ENCODE assay signal across 8 cellular contexts in genomic region chr17:74213897-74214386, GRCh38. TPM values are rescaled to one million over a fixed set of nuclear protein-coding genes. Genes with fewer than 3 reads are reported as not detected.
DNase-seq lines count a peak whose midpoint lies in the region; ATAC-seq and TF ChIP-seq lines count a peak whose summit lies in the region.

No MANE protein-coding gene starts in this region.

- CTCF ChIA-PET in AG04449 (lab: Yijun Ruan, JAX) = interaction anchor here (11.2 kb wide), 1 partner anchor 12 kb away, joined by 101 read pairs; the partner anchor contains the start of gene RPL38

- peaks cover 28% of the 10 kb centered on the region for H3K4me1 ChIP-seq in iPS-18a (ENCODE audit: control insufficient read depth, low read depth, low read length)

- H3K9me3 ChIP-seq in iPS-18a (ENCODE audit: control insufficient read depth, low read depth, low read length) = no peaks in the 10 kb centered on the region

- H3K4me3 Mint-ChIP-seq in HFFc6 = peak overlapping the region; percentile 50; the same call in 1 of the 2 replicates
- peak overlapping the region; percentile 86 for H3K4me3 Mint-ChIP-seq in activated naive CD8-positive, alpha-beta T cell
- H3K4me3 Mint-ChIP-seq in stimulated activated naive CD8-positive, alpha-beta T cell treated with anti-CD3 and anti-CD28 coated beads, Interleukin-15, Interleukin-2, amounts not matched to agents 100 ng/mL and 50 ng/mL, for 24 hours = peak overlapping the region; percentile 78

- peaks cover 18% of the 10 kb centered on the region for H3K36me3 Mint-ChIP-seq in HFFc6 (ENCODE audit: low read depth)
- peaks cover 10% of the 10 kb centered on the region for H3K36me3 Mint-ChIP-seq in activated naive CD8-positive, alpha-beta T cell
- peaks cover 24% of the 10 kb centered on the region for H3K36me3 Mint-ChIP-seq in stimulated activated naive CD8-positive, alpha-beta T cell treated with anti-CD3 and anti-CD28 coated beads, Interleukin-15, Interleukin-2, amounts not matched to agents 100 ng/mL and 50 ng/mL, for 24 hours (ENCODE audit: low read depth)

- H3K27ac Mint-ChIP-seq in HFFc6 = no peak overlapping the region
- H3K27ac Mint-ChIP-seq in activated naive CD8-positive, alpha-beta T cell = no peak overlapping the region
- H3K27ac Mint-ChIP-seq in stimulated activated naive CD8-positive, alpha-beta T cell treated with anti-CD3 and anti-CD28 coated beads, Interleukin-15, Interleukin-2, amounts not matched to agents 100 ng/mL and 50 ng/mL, for 24 hours = no peak overlapping the region

- TF ChIP-seq CTCF in AG04449 (IDR thresholded peaks at IDR 0.05; ENCODE audit: insufficient read depth, low read length, missing control alignments) (no peak), HFFc6 (IDR thresholded peaks at IDR 0.05) (no peak)

- ATAC-seq in HG02610 (IDR thresholded peaks at IDR 0.05; ENCODE audit: unreplicated experiment) = no peak

- no peaks in the 10 kb centered on the region for H3K9me3 Mint-ChIP-seq in HFFc6
- H3K9me3 Mint-ChIP-seq in activated naive CD8-positive, alpha-beta T cell (ENCODE audit: low read depth) = no peaks in the 10 kb centered on the region
- no peaks in the 10 kb centered on the region for H3K9me3 Mint-ChIP-seq in stimulated activated naive CD8-positive, alpha-beta T cell treated with anti-CD3 and anti-CD28 coated beads, Interleukin-15, Interleukin-2, amounts not matched to agents 100 ng/mL and 50 ng/mL, for 24 hours

- H3K36me3 ChIP-seq in iPS-18a (ENCODE audit: control insufficient read depth, low read depth, low read length) = peaks cover 14% of the 10 kb centered on the region

- peak overlapping the region; percentile 60 for H3K4me3 ChIP-seq in AG04449 (ENCODE audit: low read depth, low read length)
- peak overlapping the region; percentile 71 for H3K4me3 ChIP-seq in iPS-18a (ENCODE audit: low read length)

- no peak overlapping the region for H3K27ac ChIP-seq in iPS-18a (ENCODE audit: low read length)

- no peak for DNase-seq in AG04449 (ENCODE audit: low read depth, low spot score)
- DNase-seq in HFFc6 = no peak
- DNase-seq in GM19240 (ENCODE audit: insufficient read length, low spot score) = no peak
- no peak for DNase-seq in AG08396 (ENCODE audit: low spot score)

- H3K27me3 Mint-ChIP-seq in HFFc6 (ENCODE audit: insufficient read depth) = peaks cover 25% of the 10 kb centered on the region
- H3K27me3 Mint-ChIP-seq in activated naive CD8-positive, alpha-beta T cell = no peaks in the 10 kb centered on the region
- no peaks in the 10 kb centered on the region for H3K27me3 Mint-ChIP-seq in stimulated activated naive CD8-positive, alpha-beta T cell treated with anti-CD3 and anti-CD28 coated beads, Interleukin-15, Interleukin-2, amounts not matched to agents 100 ng/mL and 50 ng/mL, for 24 hours

- no peak overlapping the region for H3K9ac ChIP-seq in iPS-18a (ENCODE audit: low read length)

- POLR2A ChIA-PET in AG04449 (lab: Yijun Ruan, JAX) = interaction anchor here (2.0 kb wide), 1 partner anchor 10 kb away, joined by 16 read pairs; the partner anchor contains the start of gene RPL38

- peaks cover 46% of the 10 kb centered on the region for H3K4me1 Mint-ChIP-seq in HFFc6 (ENCODE audit: low read depth)
- H3K4me1 Mint-ChIP-seq in activated naive CD8-positive, alpha-beta T cell (ENCODE audit: low read depth) = peaks cover 42% of the 10 kb centered on the region
- H3K4me1 Mint-ChIP-seq in stimulated activated naive CD8-positive, alpha-beta T cell treated with anti-CD3 and anti-CD28 coated beads, Interleukin-15, Interleukin-2, amounts not matched to agents 100 ng/mL and 50 ng/mL, for 24 hours (ENCODE audit: low read depth) = peaks cover 61% of the 10 kb centered on the region

- H3K27me3 ChIP-seq in iPS-18a (ENCODE audit: control insufficient read depth, insufficient read depth, low read length) = peaks cover 36% of the 10 kb centered on the region

RNA-seq across cellular contexts. Expression of gene TTYH2, which starts 0.6 kb away (rescaled TPM):
- 1 to 10 TPM; 1.2 to 2.7 (median 1.9) TPM for total RNA-seq in HFFc6 (2021; fragmentation: NEBNext Ultra II Directional; extraction: Animal tissue kit (Norgen Biotek cat#: 25700))

RNA-seq across cellular contexts. Expression of gene RPL38, which starts 10.5 kb away (rescaled TPM):
- total RNA-seq in HFFc6 (2021; fragmentation: NEBNext Ultra II Directional; extraction: Animal tissue kit (Norgen Biotek cat#: 25700)) = 100 to 1,000 TPM; 660 to 867 (median 812) TPM
